In genomic region chr3:45087155-45087554, GRCh38 we compare ENCODE assay signal across 18 cellular contexts. TPM values are rescaled to one million over a fixed set of nuclear protein-coding genes. Genes with fewer than 3 reads are reported as not detected.
A peak's percentile ranks its signal among the peaks of the same experiment; 100 is the strongest.
DNase-seq lines count a peak whose midpoint lies in the region; ATAC-seq, FAIRE-seq and TF ChIP-seq lines count a peak whose summit lies in the region.
"Had no signal": no experiment of that assay in that cellular context is flagged by ENCODE, and none has a peak within 500 bp of the region (broad histone marks: within the 10 kb centered on the region; RNA-seq: fewer than 3 reads in every experiment).

No MANE protein-coding gene starts in this region.

- 88% methylated on average over 5 of the region's 7 CpGs for WGBS in right lobe of liver (ENCODE audit: insufficient coverage, low coverage, low lambda C conversion rate, missing lambda C conversion rate)

- H3K4me3 ChIP-seq in neural progenitor cell (no peak overlapping the region), right lobe of liver (no peak overlapping the region)
- H3K4me3 ChIP-seq: SK-N-MC had no signal

- H3K4me3 Mint-ChIP-seq in neural progenitor cell = peak overlapping the region; percentile 22
- H3K4me3 Mint-ChIP-seq: HFFc6 had no signal

- no peaks in the 10 kb centered on the region for H3K36me3 Mint-ChIP-seq in neural progenitor cell

- no peaks in the 10 kb centered on the region for H3K79me2 ChIP-seq in neural progenitor cell (ENCODE audit: low read depth)

- DNase-seq in G401 (ENCODE audit: low spot score) = peak; percentile 9
- no peak for DNase-seq in HTR-8/SVneo (ENCODE audit: insufficient read length, low spot score)
- peak; percentile 11 for DNase-seq in cerebellar cortex (ENCODE audit: low spot score)
- DNase-seq in neural progenitor cell (ENCODE audit: low spot score) = no peak
- DNase-seq in GM19238 (ENCODE audit: insufficient read length, low spot score) = no peak
- DNase-seq in right lobe of liver = no peak
- DNase-seq: Caco-2, DMS153, HFFc6, Kasumi-1, MV-4-11, NCI-H1417, NCI-H2029, NCI-H510A, NCI-H82 had no signal

- no peak overlapping the region for H3K27ac Mint-ChIP-seq in neural progenitor cell
- H3K27ac Mint-ChIP-seq: HFFc6 had no signal

- TF ChIP-seq CTCF in neural progenitor cell (IDR thresholded peaks at IDR 0.05) (no peak), right lobe of liver (IDR thresholded peaks at IDR 0.05) (no peak)

- no peaks in the 10 kb centered on the region for H3F3A ChIP-seq in neural progenitor cell (ENCODE audit: low read depth)

- FAIRE-seq in HTR-8/SVneo (lab: Jason Lieb, UNC) = peak; percentile 64
- FAIRE-seq: H1 had no signal

- peaks cover 3% of the 10 kb centered on the region for H3K4me1 Mint-ChIP-seq in neural progenitor cell

- no peaks in the 10 kb centered on the region for H3K27me3 ChIP-seq in neural progenitor cell
- H3K27me3 ChIP-seq in right lobe of liver = no peaks in the 10 kb centered on the region

- H3K36me3 ChIP-seq in neural progenitor cell (no peaks in the 10 kb centered on the region), right lobe of liver (no peaks in the 10 kb centered on the region)

- H3K9me3 Mint-ChIP-seq in neural progenitor cell = no peaks in the 10 kb centered on the region
- H3K9me3 Mint-ChIP-seq: HFFc6 had no signal

- intact Hi-C loops in right lobe of liver (cut with DNase I) = no loop called here

- no peaks in the 10 kb centered on the region for H3K9me3 ChIP-seq in neural progenitor cell (ENCODE audit: low read depth)
- H3K9me3 ChIP-seq in right lobe of liver = no peaks in the 10 kb centered on the region
- H3K9me3 ChIP-seq: Caco-2 had no signal

- H2AFZ ChIP-seq in neural progenitor cell (replicated peaks) = peak overlapping the region; percentile 36

- H4K20me1 ChIP-seq in neural progenitor cell (ENCODE audit: low read depth) = no peaks in the 10 kb centered on the region

- H3K27ac ChIP-seq in neural progenitor cell (no peak overlapping the region), right lobe of liver (no peak overlapping the region)
- H3K27ac ChIP-seq: SK-N-MC had no signal

- no peak overlapping the region for H3K4me2 ChIP-seq in neural progenitor cell

- TF ChIP-seq POLR2A in right lobe of liver (IDR thresholded peaks at IDR 0.05) = no peak

- in situ Hi-C loops in G401 (cut with HindIII; ENCODE audit: low sequenced_read_pairs) = no loop called here

- ATAC-seq in GM21737 (IDR thresholded peaks at IDR 0.05; ENCODE audit: unreplicated experiment) = no peak
- no peak for ATAC-seq in right lobe of liver

- peaks cover 10% of the 10 kb centered on the region for H3K27me3 Mint-ChIP-seq in neural progenitor cell (ENCODE audit: insufficient read depth, low read depth)

- H3K9ac ChIP-seq in neural progenitor cell = no peak overlapping the region

- H3K4me1 ChIP-seq in neural progenitor cell (peaks cover 11% of the 10 kb centered on the region), right lobe of liver (no peaks in the 10 kb centered on the region)

RNA-seq across cellular contexts. Expression of gene CDCP1, which starts 59.0 kb away (rescaled TPM):
- total RNA-seq in G401 (2014; rRNA removed; shearing (Covaris generic)) = not detected in 2 replicates
- total RNA-seq in neural progenitor cell (ENCODE audit: low replicate concordance) (0.12 and 0.24 TPM in 2 replicates), right lobe of liver (1 to 10 TPM in 1 of 6 experiments, under 1 TPM in 5; 0.31 to 2.7 (median 0.83) TPM)

Comparison
In these comparisons a context has a peak if more than half of its experiments do, and no peak if none do; other contexts are left out.
1. DNase-seq: peak in G401 (single experiment) and cerebellar cortex (single experiment); none in HTR-8/SVneo (single experiment), neural progenitor cell (single experiment), GM19238 (single experiment) and right lobe of liver (0 of 3).